20 cellular contexts compared by ENCODE assay signal in the genomic region with DNA sequence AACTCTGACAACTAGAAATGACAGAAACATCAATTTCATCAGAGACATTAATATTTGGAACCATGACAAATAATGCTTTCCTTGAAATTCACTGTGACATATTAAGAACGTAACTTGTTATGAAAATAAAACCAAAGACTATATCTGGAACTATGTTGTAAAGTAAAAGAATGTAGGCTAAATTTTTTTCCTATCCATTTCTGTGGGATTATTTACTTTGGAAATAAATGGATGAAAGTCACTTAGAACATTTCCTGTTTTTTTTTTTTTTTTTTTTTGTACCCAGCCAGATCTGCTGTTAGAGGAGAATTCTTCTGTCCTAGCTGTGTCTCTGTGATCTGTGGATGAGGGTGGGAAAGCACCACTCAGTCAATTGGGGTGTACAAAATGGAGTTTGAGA.
DNase-seq lines count a peak whose midpoint lies in the region; ATAC-seq, FAIRE-seq and TF ChIP-seq lines count a peak whose summit lies in the region.
"Had no signal": no experiment of that assay in that cellular context is flagged by ENCODE, and none has a peak within 500 bp of the region (broad histone marks: within the 10 kb centered on the region; RNA-seq: fewer than 3 reads in every experiment).

No MANE protein-coding gene starts in this region.

- peaks cover 5 to 12% of the 10 kb centered on the region in 2 donors for H3K36me3 Mint-ChIP-seq in activated T-cell treated with anti-CD3 and anti-CD28 coated beads, Interleukin-2, amount 50 U/mL, for 72 hours (ENCODE audit: insufficient read depth in 2 of 2)

- DNase-seq in Panc1 (ENCODE audit: low read depth, low spot score) (no peak), dedifferentiated amniotic fluid mesenchymal stem cell (ENCODE audit: extremely low spot score) (peak; percentile 22), fibroblast of peridontal ligament (ENCODE audit: extremely low read depth) (peak; percentile 48), pancreas (no peak)
- no peak for DNase-seq in activated T-cell treated with anti-CD3 and anti-CD28 coated beads, Interleukin-2, amount 50 U/mL, for 1 hour
- no peak for DNase-seq in activated naive CD4-positive, alpha-beta T cell treated with Interleukin-2 at 50 U/mL for 16 hours
- no peak for DNase-seq in activated T-cell treated with anti-CD3 and anti-CD28 coated beads, Interleukin-2, amount 50 U/mL, for 72 hours
- DNase-seq: DND-41, GDM1, GM23248, HCEC 1CT, NCI-H1417, NCI-H187 treated with DMSO at 0.1 percent for 48 hours, NCI-H446 treated with DMSO at 0.1 percent for 48 hours, OCI-M1 had no signal

- H3K27me3 Mint-ChIP-seq in activated T-cell treated with anti-CD3 and anti-CD28 coated beads, Interleukin-2, amount 50 U/mL, for 72 hours (ENCODE audit: low read depth) = peaks cover 8% of the 10 kb centered on the region

- H3K4me3 ChIP-seq in Panc1 (ENCODE audit: low read depth in 2 of 2, low read length in 2 of 2) (no peak overlapping the region), pancreas (no peak overlapping the region)
- H3K4me3 ChIP-seq: GM12878, GM23248, K562 had no signal

- peaks cover 2 to 5% of the 10 kb centered on the region in 2 donors for H3K9me3 Mint-ChIP-seq in activated T-cell treated with anti-CD3 and anti-CD28 coated beads, Interleukin-2, amount 50 U/mL, for 72 hours

- in situ Hi-C loops in Panc1 (cut with HindIII; ENCODE audit: low pct_unique_long_range_greater_than_20kb, low sequenced_read_pairs) = no loop called here

- no peak overlapping the region for H3K27ac Mint-ChIP-seq in activated T-cell treated with anti-CD3 and anti-CD28 coated beads, Interleukin-2, amount 50 U/mL, for 72 hours

- CTCF ChIA-PET in Panc1 (lab: Charles Lee) = no interaction called here

- TF ChIP-seq CTCF in Panc1 (IDR thresholded peaks at IDR 0.05) = no peak
- no peak for TF ChIP-seq CTCF in pancreas (IDR thresholded peaks at IDR 0.05)

- H3K27ac ChIP-seq in Panc1 (ENCODE audit: low read length) (peak overlapping the region; percentile 91; the same call in 1 of the 2 replicates), pancreas (no peak overlapping the region)
- H3K27ac ChIP-seq: C4-2B, GM23248, RWPE1 had no signal

- ATAC-seq in Panc1 (no peak), pancreas (no peak), GM21367 (IDR thresholded peaks at IDR 0.05; ENCODE audit: unreplicated experiment) (no peak)
- no peak for ATAC-seq in activated T-cell treated with anti-CD3 and anti-CD28 coated beads, Interleukin-2, amount 50 U/mL, for 72 hours (replicated peaks in 1 of 2)
- ATAC-seq: GM12878, K562 had no signal

- H3K4me1 Mint-ChIP-seq in activated T-cell treated with anti-CD3 and anti-CD28 coated beads, Interleukin-2, amount 50 U/mL, for 72 hours (ENCODE audit: low read depth) = peaks cover 4% of the 10 kb centered on the region

- no peaks in the 10 kb centered on the region for H3K9me3 ChIP-seq in Panc1 (ENCODE audit: control insufficient read depth, insufficient read depth, low read depth, low read length)
- no peaks in the 10 kb centered on the region for H3K9me3 ChIP-seq in pancreas

- BruUV-seq in Panc1 (replicated peaks; lab: Mats Ljungman, UMichigan) = no TSS peak

- no peaks in the 10 kb centered on the region for H3K36me3 ChIP-seq in Panc1 (ENCODE audit: control insufficient read depth, insufficient read depth, low read length)
- no peaks in the 10 kb centered on the region for H3K36me3 ChIP-seq in pancreas

- no peaks in the 10 kb centered on the region for H3K27me3 ChIP-seq in Panc1 (ENCODE audit: control insufficient read depth, insufficient read depth, low read length)
- no peaks in the 10 kb centered on the region for H3K27me3 ChIP-seq in pancreas

- peaks cover 15% of the 10 kb centered on the region for H3K4me1 ChIP-seq in Panc1 (ENCODE audit: control insufficient read depth, insufficient read depth, low read length)
- H3K4me1 ChIP-seq in pancreas = peaks cover 12 to 22% (median 20%) of the 10 kb centered on the region in 3 donors

- POLR2A ChIA-PET in Panc1 (lab: Charles Lee) = no interaction called here

- peak; percentile 39 for FAIRE-seq in pancreas (lab: Jason Lieb, UNC)
- FAIRE-seq: GM12878, K562 had no signal

- no peak overlapping the region for H3K4me3 Mint-ChIP-seq in activated T-cell treated with anti-CD3 and anti-CD28 coated beads, Interleukin-2, amount 50 U/mL, for 72 hours

- intact Hi-C loops in Panc1 (cut with micrococcal nuclease; ENCODE audit: unreplicated experiment) = no loop called here
- intact Hi-C loops in pancreas (cut with DNase I) = loop anchor here in 1 of 3 donors (10.0 kb wide), 1 partner anchor 258 kb away; a partner anchor contains a TSS

- 81 to 89% methylated on average over 1 of the region's 1 CpG for WGBS in pancreas, 2 donors

Comparison
In these comparisons a context has a peak if more than half of its experiments do, and no peak if none do; other contexts are left out.
1. DNase-seq: peak in dedifferentiated amniotic fluid mesenchymal stem cell (single experiment) and fibroblast of peridontal ligament (single experiment); none in Panc1 (single experiment), pancreas (0 of 6), activated T-cell treated with anti-CD3 and anti-CD28 coated beads, Interleukin-2, amount 50 U/mL, for 1 hour (single experiment), activated naive CD4-positive, alpha-beta T cell treated with Interleukin-2 at 50 U/mL for 16 hours (single experiment) and activated T-cell treated with anti-CD3 and anti-CD28 coated beads, Interleukin-2, amount 50 U/mL, for 72 hours (0 of 2).